32 cellular contexts compared by ENCODE assay signal in the genomic region with DNA sequence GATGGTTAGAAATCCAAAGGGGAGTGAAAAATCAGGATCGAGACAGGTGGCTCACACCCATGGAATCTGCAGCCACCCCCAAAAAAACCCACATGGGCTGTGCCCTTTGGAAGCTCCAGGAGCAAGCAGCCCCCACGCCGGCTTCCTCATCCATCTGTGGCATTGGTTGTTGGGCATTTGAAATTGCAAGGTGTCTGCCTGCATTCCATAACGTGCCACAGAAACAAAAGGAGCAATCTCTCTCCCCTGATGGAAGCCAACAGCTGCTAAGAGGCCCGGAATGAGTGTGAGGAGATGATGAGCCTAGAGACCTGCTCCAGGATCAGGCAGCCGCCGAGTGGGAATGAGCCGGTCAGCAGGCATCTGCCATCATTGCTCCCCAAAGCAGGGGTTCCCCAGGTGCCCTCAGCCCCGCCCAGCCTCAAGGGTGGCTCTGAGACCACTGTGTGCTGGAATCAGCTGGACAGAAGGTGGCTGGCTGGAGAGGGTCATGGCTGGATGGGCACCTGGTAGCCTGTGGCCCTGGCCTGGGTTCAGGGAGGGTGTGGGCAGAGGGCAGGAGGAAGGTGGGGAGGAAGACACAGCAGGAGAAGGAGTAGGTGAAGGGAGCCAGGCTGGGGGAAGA.
"Had no signal": no experiment of that assay in that cellular context is flagged by ENCODE, and none has a peak within 500 bp of the region (broad histone marks: within the 10 kb centered on the region; RNA-seq: fewer than 3 reads in every experiment).

No MANE protein-coding gene starts in this region.

- DNase-seq: activated CD4-positive, alpha-beta memory T cell treated with anti-CD3 and anti-CD28 coated beads, Interleukin-2, amount 10 ng/mL, durations not matched to agents 7 days and 5 days; activated CD4-positive, alpha-beta T cell treated with anti-CD3 and anti-CD28 coated beads for 1 hour; activated CD4-positive, alpha-beta T cell treated with anti-CD3 and anti-CD28 coated beads for 48 hours; activated CD4-positive, CD25-positive, alpha-beta regulatory T cell; activated CD8-positive, alpha-beta memory T cell treated with anti-CD3 and anti-CD28 coated beads for 24 hours; activated CD8-positive, alpha-beta memory T cell treated with anti-CD3 and anti-CD28 coated beads, Interleukin-2, amount 10 ng/mL, durations not matched to agents 7 days and 5 days; activated effector memory CD4-positive, alpha-beta T cell treated with anti-CD3 and anti-CD28 coated beads, Interleukin-2, amount 50 U/mL, for 16 hours; activated naive CD4-positive, alpha-beta T cell; activated T-cell treated with anti-CD3 and anti-CD28 coated beads, Interleukin-2, amount 50 U/mL, for 1 hour; activated T-cell treated with anti-CD3 and anti-CD28 coated beads, Interleukin-2, amount 50 U/mL, for 72 hours; adrenal gland; body of pancreas; caudate nucleus; cerebellar nuclear complex; Kasumi-1; KG1; MG63; NCI-H1048; NCI-H1105 treated with DMSO at 0.1 percent for 48 hours; NCI-H1436; NCI-H1694; NCI-H2029; NCI-H345; NCI-H524 treated with DMSO at 0.1 percent for 48 hours; SHP77 treated with DMSO at 0.1 percent for 48 hours; SW 1271; T-helper 1 cell; T-helper 2 cell; T-helper 9 cell had no signal

- FAIRE-seq: astrocyte had no signal

- H3K27ac ChIP-seq: adrenal gland, body of pancreas, breast epithelium, VCaP had no signal

- H3K36me3 ChIP-seq: adrenal gland, breast epithelium, MG63 had no signal

- H3K4me1 ChIP-seq: adrenal gland, body of pancreas, breast epithelium had no signal

- H3K4me3 ChIP-seq: adrenal gland, body of pancreas, breast epithelium, MG63 had no signal

- H3K9me3 ChIP-seq: MG63 had no signal

- H3K27me3 ChIP-seq: adrenal gland, body of pancreas, MG63 had no signal
